Comparison of ENCODE assay signal across 18 cellular contexts in the genomic region with DNA sequence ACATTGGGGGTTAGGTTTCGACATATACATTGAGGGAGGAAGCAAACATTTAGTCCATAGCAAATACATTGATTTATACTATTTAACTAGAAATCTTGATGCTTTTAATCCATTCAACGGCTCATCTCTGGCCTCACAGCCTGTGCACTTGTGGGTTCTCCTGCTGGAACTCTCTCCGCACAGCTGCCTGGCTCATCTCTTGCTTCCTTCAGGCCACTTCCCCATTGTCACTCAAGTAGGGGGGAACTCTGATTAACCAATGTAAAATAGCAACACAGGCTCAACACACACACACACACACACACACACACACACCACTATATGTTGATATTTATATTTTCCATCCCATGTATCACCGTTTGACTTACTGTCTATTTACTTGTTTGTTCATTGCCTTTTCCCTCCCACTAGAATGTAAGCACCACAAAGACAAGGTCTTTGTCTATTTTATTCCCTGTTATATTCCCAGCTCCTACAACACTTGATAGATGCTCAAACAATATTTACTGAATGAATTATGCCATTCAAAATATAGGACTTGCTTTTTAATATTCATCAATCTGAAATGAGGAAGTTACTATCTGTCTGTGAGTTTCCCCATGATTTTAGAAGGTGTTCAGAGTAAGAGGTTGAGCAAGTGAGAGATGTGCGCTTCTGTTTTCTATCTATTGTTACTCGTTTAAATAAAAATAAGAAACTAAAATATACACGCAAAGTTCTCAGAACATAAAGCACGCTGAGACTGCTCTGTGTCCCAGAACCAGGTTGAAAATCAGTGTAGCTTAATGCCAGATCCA. TPM values are rescaled to one million over a fixed set of nuclear protein-coding genes. Genes with fewer than 3 reads are reported as not detected.
A peak's percentile ranks its signal among the peaks of the same experiment; 100 is the strongest.
DNase-seq lines count a peak whose midpoint lies in the region; ATAC-seq, FAIRE-seq and TF ChIP-seq lines count a peak whose summit lies in the region.
"Had no signal": no experiment of that assay in that cellular context is flagged by ENCODE, and none has a peak within 500 bp of the region (broad histone marks: within the 10 kb centered on the region; RNA-seq: fewer than 3 reads in every experiment).

No MANE protein-coding gene starts in this region.

- no peak for TF ChIP-seq RAD21 in GM12878 (IDR thresholded peaks at IDR 0.05; ENCODE audit: insufficient read depth, low read depth, low read length)

- DNase-seq in KBM-7, result peak; percentile 23
- DNase-seq in MV-4-11 (lab: John Stamatoyannopoulos, UW), result peak; percentile 83
- no peak for DNase-seq in GM12878 (ENCODE audit: low read depth, low spot score)
- DNase-seq in stimulated activated naive B cell treated with anti-CD40 and anti-IgM and Interleukin-4, amounts not matched to agents 10 μg/mL and 1 μg/mL and 100 μg/mL, for 72 hours, result no peak
- DNase-seq in H54 (ENCODE audit: insufficient read length, low spot score), result no peak
- no peak for DNase-seq in superior temporal gyrus (ENCODE audit: extremely low spot score)
- DNase-seq in substantia nigra (lab: John Stamatoyannopoulos, UW), result no peak
- DNase-seq: EL, GF-D8, NCI-H1048, NCI-H1417 treated with DMSO at 0.1 percent for 48 hours, NCI-H187, Peyer's patch, T-cell had no signal

- no peak overlapping the region for H3K27ac ChIP-seq in GM12878 (ENCODE audit: control insufficient read depth, insufficient read depth)
- no peak overlapping the region for H3K27ac ChIP-seq in substantia nigra (ENCODE audit: low read depth, low read length, poor library complexity, severe bottlenecking)
- H3K27ac ChIP-seq: A549, Peyer's patch had no signal

- H3K4me3 Mint-ChIP-seq in stimulated activated naive B cell treated with anti-CD40 and anti-IgM and Interleukin-4, amounts not matched to agents 10 μg/mL and 1 μg/mL and 100 μg/mL, for 72 hours, result no peak overlapping the region
- H3K4me3 Mint-ChIP-seq: B cell, CD14-positive monocyte, T-cell had no signal

- RAD21 ChIA-PET in GM12878 (lab: Charles Lee; ENCODE audit: unreplicated experiment), result no interaction called here

- H3K9me3 Mint-ChIP-seq in stimulated activated naive B cell treated with anti-CD40 and anti-IgM and Interleukin-4, amounts not matched to agents 10 μg/mL and 1 μg/mL and 100 μg/mL, for 72 hours, result peaks cover 0 to 2% of the 10 kb centered on the region in 2 donors

- no TSS peak for BruUV-seq in GM12878 (replicated peaks; lab: Mats Ljungman, UMichigan)

- H2AFZ ChIP-seq in GM12878 (ENCODE audit: control insufficient read depth, low read depth, low read length), result no peak overlapping the region

- no peaks in the 10 kb centered on the region for H3K79me2 ChIP-seq in GM12878 (ENCODE audit: control insufficient read depth, insufficient read depth, low read length)

- TF ChIP-seq EP300 in GM12878 (IDR thresholded peaks at IDR 0.05; ENCODE audit: borderline replicate concordance in 1 of 2, control insufficient read depth in 1 of 2, low read depth in 2 of 2, low read length in 2 of 2), result no peak

- WGBS in GM12878 (ENCODE audit: insufficient coverage, insufficient replicate concordance, low lambda C conversion rate, missing lambda C conversion rate), result 39% methylated on average over 8 of the region's 8 CpGs

- H3K4me3 ChIP-seq in GM12878, result no peak overlapping the region
- H3K4me3 ChIP-seq: A549, Peyer's patch had no signal

- FAIRE-seq in GM12878 (lab: Jason Lieb, UNC) (peak; percentile 7), H54 (lab: Jason Lieb, UNC) (no peak)
- FAIRE-seq: A549 had no signal

- H3K27ac Mint-ChIP-seq in stimulated activated naive B cell treated with anti-CD40 and anti-IgM and Interleukin-4, amounts not matched to agents 10 μg/mL and 1 μg/mL and 100 μg/mL, for 72 hours, result no peak overlapping the region
- H3K27ac Mint-ChIP-seq: B cell, T-cell had no signal

- no peak for ATAC-seq in GM12878
- peak; percentile 63 to 64 for ATAC-seq in stimulated activated naive B cell treated with anti-CD40 and anti-IgM and Interleukin-4, amounts not matched to agents 10 μg/mL and 1 μg/mL and 100 μg/mL, for 72 hours (replicated peaks)
- ATAC-seq: A549, SK-N-SH treated with all-trans-retinoic acid at 6 μM for 48 hours, T-cell had no signal

- H3K36me3 Mint-ChIP-seq in stimulated activated naive B cell treated with anti-CD40 and anti-IgM and Interleukin-4, amounts not matched to agents 10 μg/mL and 1 μg/mL and 100 μg/mL, for 72 hours, result no peaks in the 10 kb centered on the region
- H3K36me3 Mint-ChIP-seq: CD14-positive monocyte, T-cell had no signal

- H3K4me1 Mint-ChIP-seq in stimulated activated naive B cell treated with anti-CD40 and anti-IgM and Interleukin-4, amounts not matched to agents 10 μg/mL and 1 μg/mL and 100 μg/mL, for 72 hours, result peaks cover 17 to 26% of the 10 kb centered on the region in 2 donors
- H3K4me1 Mint-ChIP-seq: T-cell had no signal

- TF ChIP-seq CTCF in GM12878 (IDR thresholded peaks at IDR 0.05 in 2 of 3, conservative IDR thresholded peaks at IDR 0.05 in 1 of 3; ENCODE audit: control insufficient read depth in 2 of 3, extremely low read depth in 1 of 3, insufficient read depth in 1 of 3, low read depth in 3 of 3, low read length in 3 of 3), result no peak

- no peak overlapping the region for H3K4me2 ChIP-seq in GM12878 (ENCODE audit: control insufficient read depth, insufficient read depth)
- H3K4me2 ChIP-seq: A549 had no signal

- no peaks in the 10 kb centered on the region for H4K20me1 ChIP-seq in GM12878 (ENCODE audit: control insufficient read depth, insufficient read depth)

- no peaks in the 10 kb centered on the region for H3K4me1 ChIP-seq in GM12878 (ENCODE audit: control insufficient read depth, insufficient read depth, low read length)
- H3K4me1 ChIP-seq: A549, Peyer's patch had no signal

- POLR2A ChIA-PET in GM12878 (lab: Charles Lee), result no interaction called here

- in situ Hi-C loops in KBM-7 (cut with MboI; ENCODE audit: low pct_unique_long_range_greater_than_20kb, low sequenced_read_pairs), result no loop called here
- in situ Hi-C loops in GM12878 (cut with MboI), result no loop called here

- H3K9me3 ChIP-seq in GM12878 (replicated peaks; ENCODE audit: control insufficient read depth, insufficient read depth, low read length), result no peaks in the 10 kb centered on the region
- H3K9me3 ChIP-seq: A549, Peyer's patch had no signal

- CTCF ChIA-PET in GM12878 (lab: Yijun Ruan, JAX), result interaction anchor here (1.7 kb wide), 1 partner anchor 10 kb away, joined by 3 read pairs; no protein-coding TSS in a partner anchor

- SMC1A ChIA-PET in GM12878 (lab: Charles Lee; ENCODE audit: uncharacterized antibody, unreplicated experiment), result interaction anchor here (1.0 kb wide), 1 partner anchor 48 kb away, joined by 3 read pairs; no protein-coding TSS in a partner anchor

- intact Hi-C loops in GM12878 (cut with micrococcal nuclease; ENCODE audit: unreplicated experiment), result no loop called here

- H3K9ac ChIP-seq in GM12878 (ENCODE audit: control insufficient read depth, insufficient read depth, low read length), result no peak overlapping the region

- no peak for TF ChIP-seq POLR2A in GM12878 (IDR thresholded peaks at IDR 0.05; ENCODE audit: low read depth, low read length)
- no peak for TF ChIP-seq POLR2A in H54 (IDR thresholded peaks at IDR 0.05; ENCODE audit: low read depth, low read length)

- H3K27me3 ChIP-seq in GM12878 (replicated peaks in 1 of 2; ENCODE audit: control insufficient read depth in 2 of 2, insufficient read depth in 2 of 2, low read length in 1 of 2), result no peaks in the 10 kb centered on the region
- H3K27me3 ChIP-seq: Peyer's patch had no signal

- H3K36me3 ChIP-seq in GM12878 (ENCODE audit: control insufficient read depth in 2 of 2, insufficient read depth in 2 of 2, low read length in 1 of 2), result no peaks in the 10 kb centered on the region
- H3K36me3 ChIP-seq: Peyer's patch had no signal

- H3K27me3 Mint-ChIP-seq in stimulated activated naive B cell treated with anti-CD40 and anti-IgM and Interleukin-4, amounts not matched to agents 10 μg/mL and 1 μg/mL and 100 μg/mL, for 72 hours, result peaks cover 24 to 35% of the 10 kb centered on the region in 2 donors

TF ChIP-seq in GM12878, 131 proteins besides CTCF, POLR2A, EP300 and RAD21 (continues in another document):
- TF ChIP-seq SMAD5 (IDR thresholded peaks at IDR 0.05; ENCODE audit: low read depth) (no peak), YBX1 (IDR thresholded peaks at IDR 0.05) (no peak), POLR2AphosphoS5 (IDR thresholded peaks at IDR 0.05; ENCODE audit: low read length) (no peak), SIX5 (IDR thresholded peaks at IDR 0.05; ENCODE audit: low read depth, low read length, severe bottlenecking) (no peak), TAF1 (IDR thresholded peaks at IDR 0.05; ENCODE audit: borderline replicate concordance, low read depth, low read length) (no peak)
- TF ChIP-seq, protein P1, sequence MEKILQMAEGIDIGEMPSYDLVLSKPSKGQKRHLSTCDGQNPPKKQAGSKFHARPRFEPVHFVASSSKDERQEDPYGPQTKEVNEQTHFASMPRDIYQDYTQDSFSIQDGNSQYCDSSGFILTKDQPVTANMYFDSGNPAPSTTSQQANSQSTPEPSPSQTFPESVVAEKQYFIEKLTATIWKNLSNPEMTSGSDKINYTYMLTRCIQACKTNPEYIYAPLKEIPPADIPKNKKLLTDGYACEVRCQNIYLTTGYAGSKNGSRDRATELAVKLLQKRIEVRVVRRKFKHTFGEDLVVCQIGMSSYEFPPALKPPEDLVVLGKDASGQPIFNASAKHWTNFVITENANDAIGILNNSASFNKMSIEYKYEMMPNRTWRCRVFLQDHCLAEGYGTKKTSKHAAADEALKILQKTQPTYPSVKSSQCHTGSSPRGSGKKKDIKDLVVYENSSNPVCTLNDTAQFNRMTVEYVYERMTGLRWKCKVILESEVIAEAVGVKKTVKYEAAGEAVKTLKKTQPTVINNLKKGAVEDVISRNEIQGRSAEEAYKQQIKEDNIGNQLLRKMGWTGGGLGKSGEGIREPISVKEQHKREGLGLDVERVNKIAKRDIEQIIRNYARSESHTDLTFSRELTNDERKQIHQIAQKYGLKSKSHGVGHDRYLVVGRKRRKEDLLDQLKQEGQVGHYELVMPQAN (conservative IDR thresholded peaks at IDR 0.05), result no peak

RNA-seq across cellular contexts. Expression of a gene that starts 29.8 kb away (rescaled TPM):
- total RNA-seq in GM12878 (2013; cell fraction: nucleolus; rRNA removed), result 0.34 and 0.38 TPM in 2 replicates
- total RNA-seq in GM12878 (2014; rRNA removed) (0.05 and 0.11 TPM in 2 replicates), GM12878 (2014; rRNA removed; fragmentation: Illumina TruSeq; extraction: Trizol) (0.04 and 0.09 TPM in 2 replicates), GM12878 (2021) (0.28 and 0.35 TPM in 2 replicates)
- 0.85 TPM for polyA plus RNA-seq in GM12878 (2011; ENCODE audit: low read depth)
- polyA plus RNA-seq in GM12878 (2011; rRNA removed) (0.34 and 0.49 TPM in 2 replicates), GM12878 (2014; fragmentation: Illumina TruSeq; extraction: Trizol) (0.87 TPM in 2 replicates), GM12878 (2014; fragmentation: Nextera tagmentation; extraction: Ambion mirVana) (under 1 TPM; 0.26 to 0.35 TPM), GM12878 (2014; rRNA removed) (0.12 and 0.18 TPM in 2 replicates), GM12878 (2016; fragmentation: Nextera tagmentation; extraction: Ambion mirVana) (under 1 TPM; 0.28 to 0.32 TPM)
- polyA plus RNA-seq in GM12878 (2011; cell fraction: cytosol; rRNA removed), result 0.07 and 0.15 TPM in 2 replicates
- 0.15 and 0.16 TPM in 2 replicates for polyA plus RNA-seq in GM12878 (2011; cell fraction: nucleus; rRNA removed)
- 0.65 and 0.83 TPM in 2 replicates for polyA plus RNA-seq in GM12878 (2012)
- polyA minus RNA-seq in GM12878 (2011; rRNA and poly(A)+ RNA removed), result 0.15 and 0.22 TPM in 2 replicates
- not detected in 2 replicates for polyA minus RNA-seq in GM12878 (2011; cell fraction: cytosol; rRNA and poly(A)+ RNA removed)
- polyA minus RNA-seq in GM12878 (2011; cell fraction: nucleus; rRNA and poly(A)+ RNA removed), result not detected in 2 replicates

Comparison
In these comparisons a context has a peak if more than half of its experiments do, and no peak if none do; other contexts are left out.
1. DNase-seq: peak in KBM-7 (single experiment) and MV-4-11 (single experiment); none in GM12878 (single experiment), stimulated activated naive B cell treated with anti-CD40 and anti-IgM and Interleukin-4, amounts not matched to agents 10 μg/mL and 1 μg/mL and 100 μg/mL, for 72 hours (single experiment), H54 (single experiment), superior temporal gyrus (single experiment) and substantia nigra (0 of 49).